1 cellular context compared by ENCODE assay signal in genomic region chrX:8864151-8864550, GRCh38.
TF ChIP-seq lines count a peak whose summit lies in the region.

No MANE protein-coding gene starts in this region.

TF ChIP-seq in SK-N-SH, 30 proteins besides CTCF, POLR2A, EP300 and RAD21 (continued from another document):
- TF ChIP-seq, protein P1, sequence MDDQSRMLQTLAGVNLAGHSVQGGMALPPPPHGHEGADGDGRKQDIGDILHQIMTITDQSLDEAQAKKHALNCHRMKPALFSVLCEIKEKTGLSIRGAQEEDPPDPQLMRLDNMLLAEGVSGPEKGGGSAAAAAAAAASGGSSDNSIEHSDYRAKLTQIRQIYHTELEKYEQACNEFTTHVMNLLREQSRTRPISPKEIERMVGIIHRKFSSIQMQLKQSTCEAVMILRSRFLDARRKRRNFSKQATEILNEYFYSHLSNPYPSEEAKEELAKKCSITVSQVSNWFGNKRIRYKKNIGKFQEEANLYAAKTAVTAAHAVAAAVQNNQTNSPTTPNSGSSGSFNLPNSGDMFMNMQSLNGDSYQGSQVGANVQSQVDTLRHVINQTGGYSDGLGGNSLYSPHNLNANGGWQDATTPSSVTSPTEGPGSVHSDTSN (IDR thresholded peaks at IDR 0.05): no peak
- TF ChIP-seq, protein P2, sequence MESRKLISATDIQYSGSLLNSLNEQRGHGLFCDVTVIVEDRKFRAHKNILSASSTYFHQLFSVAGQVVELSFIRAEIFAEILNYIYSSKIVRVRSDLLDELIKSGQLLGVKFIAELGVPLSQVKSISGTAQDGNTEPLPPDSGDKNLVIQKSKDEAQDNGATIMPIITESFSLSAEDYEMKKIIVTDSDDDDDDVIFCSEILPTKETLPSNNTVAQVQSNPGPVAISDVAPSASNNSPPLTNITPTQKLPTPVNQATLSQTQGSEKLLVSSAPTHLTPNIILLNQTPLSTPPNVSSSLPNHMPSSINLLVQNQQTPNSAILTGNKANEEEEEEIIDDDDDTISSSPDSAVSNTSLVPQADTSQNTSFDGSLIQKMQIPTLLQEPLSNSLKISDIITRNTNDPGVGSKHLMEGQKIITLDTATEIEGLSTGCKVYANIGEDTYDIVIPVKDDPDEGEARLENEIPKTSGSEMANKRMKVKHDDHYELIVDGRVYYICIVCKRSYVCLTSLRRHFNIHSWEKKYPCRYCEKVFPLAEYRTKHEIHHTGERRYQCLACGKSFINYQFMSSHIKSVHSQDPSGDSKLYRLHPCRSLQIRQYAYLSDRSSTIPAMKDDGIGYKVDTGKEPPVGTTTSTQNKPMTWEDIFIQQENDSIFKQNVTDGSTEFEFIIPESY (IDR thresholded peaks at IDR 0.05; ENCODE audit: borderline replicate concordance, low read depth): no peak
